Comparison of ENCODE assay signal across 2 cellular contexts in the genomic region with DNA sequence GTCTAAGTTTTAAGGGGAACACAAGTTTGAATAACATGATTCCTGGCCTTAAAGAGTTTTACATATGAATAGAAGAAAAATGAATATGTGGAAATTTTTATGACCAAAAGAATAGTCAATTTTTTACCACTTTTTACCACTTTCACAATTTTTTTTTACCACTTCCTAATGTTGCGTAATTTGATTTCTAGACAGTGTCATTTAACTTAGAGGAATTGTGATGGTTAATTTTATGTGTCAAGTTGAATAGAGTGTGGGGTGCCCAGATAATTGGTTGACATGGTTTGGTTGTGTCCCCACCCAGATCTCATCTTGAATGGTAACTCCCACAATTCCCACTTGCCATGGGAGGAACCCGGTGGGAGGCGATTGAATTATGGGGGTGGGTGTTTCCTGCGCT.
TF ChIP-seq lines count a peak whose summit lies in the region.

No MANE protein-coding gene starts in this region.

TF ChIP-seq in IMR-90, 13 proteins besides CTCF, POLR2A, EP300 and RAD21:
- TF ChIP-seq CEBPB (IDR thresholded peaks at IDR 0.05; ENCODE audit: low read depth, low read length) (peak; percentile 72), CHD1 (IDR thresholded peaks at IDR 0.05; ENCODE audit: low read depth, low read length) (no peak)

TF ChIP-seq in H1, 55 proteins besides CTCF, POLR2A, EP300 and RAD21:
- TF ChIP-seq BCL11A (IDR thresholded peaks at IDR 0.05; ENCODE audit: low read depth in 2 of 2, low read length in 2 of 2), result no peak
- no peak for TF ChIP-seq SUZ12 (IDR thresholded peaks at IDR 0.05; ENCODE audit: low read length)
- no peak for TF ChIP-seq SRF (IDR thresholded peaks at IDR 0.05; ENCODE audit: low read depth, low read length)
- no peak for TF ChIP-seq TAF7 (optimal IDR thresholded peaks at IDR 0.05; ENCODE audit: borderline replicate concordance, low read depth, low read length)
- no peak for TF ChIP-seq TBP (IDR thresholded peaks at IDR 0.05; ENCODE audit: low read depth, low read length)
- no peak for TF ChIP-seq ZNF274 (IDR thresholded peaks at IDR 0.05; ENCODE audit: borderline replicate concordance, extremely low read depth, low read length)
- peak; percentile 31; the same call in 1 of the 2 replicates for TF ChIP-seq CEBPB (IDR thresholded peaks at IDR 0.05; ENCODE audit: low read depth, low read length)
- no peak for TF ChIP-seq SP2 (IDR thresholded peaks at IDR 0.05; ENCODE audit: low read length)
